12 cellular contexts compared by ENCODE assay signal in the genomic region with DNA sequence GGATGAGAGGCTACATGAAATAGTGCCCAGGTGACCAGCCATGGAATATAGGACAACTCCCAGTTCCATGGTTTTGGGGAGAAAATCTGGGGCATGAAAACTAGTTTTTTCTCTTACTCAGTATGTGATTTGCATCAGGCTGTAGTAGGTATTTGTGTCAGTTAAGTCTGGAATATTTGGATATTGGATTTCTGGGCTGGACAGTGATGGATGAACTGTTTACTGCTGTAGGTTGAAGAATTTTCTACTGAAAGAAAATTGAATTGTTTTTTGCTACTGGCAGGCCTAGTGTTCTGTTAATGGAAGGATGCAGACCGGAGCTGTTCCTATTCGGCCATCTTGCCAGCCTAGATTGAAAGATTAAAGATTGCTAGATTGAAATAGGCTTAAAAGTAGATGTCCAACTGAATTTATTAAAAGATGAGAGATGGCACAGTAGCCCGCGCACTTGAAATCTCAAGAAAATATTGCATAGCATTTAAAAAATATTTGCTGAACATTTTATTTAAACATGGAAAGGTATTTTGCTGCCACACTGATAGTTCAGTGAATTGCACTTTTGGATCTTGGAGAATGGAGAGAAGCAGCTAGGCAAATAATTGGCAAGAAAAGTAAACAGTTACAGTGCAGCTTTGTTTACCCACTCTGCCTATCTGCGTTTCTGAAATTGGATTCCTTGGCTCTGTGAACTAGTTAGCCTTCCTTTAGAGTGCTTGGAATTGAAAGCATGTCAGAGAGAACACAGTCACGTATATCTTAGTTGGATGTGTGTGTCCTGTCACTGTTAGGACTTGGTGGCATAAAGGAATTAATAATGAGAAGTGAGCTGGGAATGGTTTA. TPM values are rescaled to one million over a fixed set of nuclear protein-coding genes. Genes with fewer than 3 reads are reported as not detected.
A peak's percentile ranks its signal among the peaks of the same experiment; 100 is the strongest.
DNase-seq lines count a peak whose midpoint lies in the region; ATAC-seq and TF ChIP-seq lines count a peak whose summit lies in the region.
"Had no signal": no experiment of that assay in that cellular context is flagged by ENCODE, and none has a peak within 500 bp of the region (broad histone marks: within the 10 kb centered on the region; RNA-seq: fewer than 3 reads in every experiment).

No MANE protein-coding gene starts in this region.

- CTCF ChIA-PET in naive thymus-derived CD4-positive, alpha-beta T cell (lab: Charles Lee) = no interaction called here

- TF ChIP-seq CTCF in LNCaP clone FGC (IDR thresholded peaks at IDR 0.05; ENCODE audit: control insufficient read depth, extremely low read depth, insufficient read depth) = no peak
- TF ChIP-seq CTCF in fibroblast of villous mesenchyme (IDR thresholded peaks at IDR 0.05; ENCODE audit: insufficient read depth, low read depth, low read length) = no peak
- peak in 1 of 4 experiments; percentile 16 for TF ChIP-seq CTCF in prostate gland (IDR thresholded peaks at IDR 0.05)
- no peak for TF ChIP-seq CTCF in esophagus muscularis mucosa (IDR thresholded peaks at IDR 0.05)

- peak; percentile 99 for DNase-seq in LNCaP clone FGC (ENCODE audit: low read depth)
- DNase-seq in NCI-H748 treated with DMSO at 0.1 percent for 48 hours (lab: John Stamatoyannopoulos, UW) = peak; percentile 58
- peak; percentile 25 for DNase-seq in fibroblast of villous mesenchyme (ENCODE audit: low read depth)
- DNase-seq in prostate gland (ENCODE audit: low spot score) = peak; percentile 67
- DNase-seq in esophagus muscularis mucosa (ENCODE audit: extremely low spot score) = no peak
- no peak for DNase-seq in naive thymus-derived CD4-positive, alpha-beta T cell
- no peak for DNase-seq in substantia nigra (lab: John Stamatoyannopoulos, UW)
- no peak for DNase-seq in T-helper 1 cell
- DNase-seq: NCI-H1694 treated with DMSO at 0.1 percent for 48 hours; posterior cingulate gyrus; stimulated activated CD8-positive, alpha-beta memory T cell treated with anti-CD3 and anti-CD28 coated beads, Interleukin-4, amount 100 ng/mL, for 48 hours had no signal

- H3K4me3 Mint-ChIP-seq in naive thymus-derived CD4-positive, alpha-beta T cell = no peak overlapping the region
- H3K4me3 Mint-ChIP-seq: activated naive CD4-positive, alpha-beta T cell treated with anti-CD3 and anti-CD28 coated beads, Interleukin-2, amount 50 U/mL, for 24 hours had no signal

- H3K4me3 ChIP-seq in LNCaP clone FGC (ENCODE audit: low read depth, low read length) (peak overlapping the region; percentile 3; the same call in 1 of the 2 replicates), fibroblast of villous mesenchyme (ENCODE audit: low read depth, low read length) (no peak overlapping the region), prostate gland (no peak overlapping the region), esophagus muscularis mucosa (no peak overlapping the region)
- no peak overlapping the region for H3K4me3 ChIP-seq in naive thymus-derived CD4-positive, alpha-beta T cell (ENCODE audit: low read length)

- TF ChIP-seq POLR2A in prostate gland (IDR thresholded peaks at IDR 0.05) (no peak), esophagus muscularis mucosa (IDR thresholded peaks at IDR 0.05; ENCODE audit: low read depth) (no peak)

- no peaks in the 10 kb centered on the region for H3K27me3 ChIP-seq in prostate gland (replicated peaks; ENCODE audit: insufficient read depth)
- no peaks in the 10 kb centered on the region for H3K27me3 ChIP-seq in esophagus muscularis mucosa
- H3K27me3 ChIP-seq in naive thymus-derived CD4-positive, alpha-beta T cell (ENCODE audit: control insufficient read depth in 2 of 2, insufficient read depth in 2 of 2, low read length in 2 of 2) = no peaks in the 10 kb centered on the region

- H3K27ac ChIP-seq in prostate gland = peak overlapping the region in 1 of 2 donors; percentile 17
- no peak overlapping the region for H3K27ac ChIP-seq in esophagus muscularis mucosa (replicated peaks in 1 of 4)
- H3K27ac ChIP-seq in naive thymus-derived CD4-positive, alpha-beta T cell (ENCODE audit: low read depth, low read length) = no peak overlapping the region
- H3K27ac ChIP-seq in substantia nigra (ENCODE audit: low read depth, low read length, poor library complexity, severe bottlenecking) = no peak overlapping the region

- WGBS in prostate gland = 26% methylated on average over 6 of the region's 6 CpGs
- WGBS in esophagus muscularis mucosa = 59% methylated on average over 6 of the region's 6 CpGs

- POLR2A ChIA-PET in naive thymus-derived CD4-positive, alpha-beta T cell (lab: Charles Lee) = no interaction called here

- H3K27ac Mint-ChIP-seq in naive thymus-derived CD4-positive, alpha-beta T cell = no peak overlapping the region
- H3K27ac Mint-ChIP-seq: activated naive CD4-positive, alpha-beta T cell treated with anti-CD3 and anti-CD28 coated beads, Interleukin-2, amount 50 U/mL, for 24 hours had no signal

- intact Hi-C loops in prostate gland (cut with DNase I) = no loop called here
- intact Hi-C loops in esophagus muscularis mucosa (cut with DNase I) = no loop called here
- intact Hi-C loops in naive thymus-derived CD4-positive, alpha-beta T cell (cut with micrococcal nuclease) = no loop called here

- ATAC-seq in naive thymus-derived CD4-positive, alpha-beta T cell = no peak

- no peaks in the 10 kb centered on the region for H3K9me3 ChIP-seq in prostate gland
- no peaks in the 10 kb centered on the region for H3K9me3 ChIP-seq in esophagus muscularis mucosa
- H3K9me3 ChIP-seq in naive thymus-derived CD4-positive, alpha-beta T cell (ENCODE audit: control insufficient read depth in 2 of 3, low read length in 3 of 3) = no peaks in the 10 kb centered on the region

- TF ChIP-seq EP300 in esophagus muscularis mucosa (IDR thresholded peaks at IDR 0.05) = no peak

- H3K4me1 Mint-ChIP-seq in naive thymus-derived CD4-positive, alpha-beta T cell = peaks cover 3 to 18% (median 8%) of the 10 kb centered on the region in 7 donors

- peaks cover 8% of the 10 kb centered on the region for H3K4me1 ChIP-seq in prostate gland (replicated peaks)
- peaks cover 0 to 12% (median 5%) of the 10 kb centered on the region in 4 donors for H3K4me1 ChIP-seq in esophagus muscularis mucosa
- H3K4me1 ChIP-seq in naive thymus-derived CD4-positive, alpha-beta T cell (ENCODE audit: control insufficient read depth in 2 of 2, insufficient read depth in 2 of 2, low read length in 2 of 2) = no peaks in the 10 kb centered on the region

- H3K27me3 Mint-ChIP-seq in naive thymus-derived CD4-positive, alpha-beta T cell = peaks cover 0 to 8% (median 0%) of the 10 kb centered on the region in 5 donors
- H3K27me3 Mint-ChIP-seq: activated naive CD4-positive, alpha-beta T cell treated with anti-CD3 and anti-CD28 coated beads, Interleukin-2, amount 50 U/mL, for 24 hours had no signal

- H3K9me3 Mint-ChIP-seq in naive thymus-derived CD4-positive, alpha-beta T cell = peaks cover 0 to 11% (median 0%) of the 10 kb centered on the region in 11 donors
- H3K9me3 Mint-ChIP-seq: activated naive CD4-positive, alpha-beta T cell treated with anti-CD3 and anti-CD28 coated beads, Interleukin-2, amount 50 U/mL, for 24 hours had no signal

- H3K36me3 ChIP-seq in prostate gland (no peaks in the 10 kb centered on the region), esophagus muscularis mucosa (no peaks in the 10 kb centered on the region)
- no peaks in the 10 kb centered on the region for H3K36me3 ChIP-seq in naive thymus-derived CD4-positive, alpha-beta T cell (ENCODE audit: control insufficient read depth in 2 of 3, insufficient read depth in 3 of 3, low read length in 3 of 3)

- H3K36me3 Mint-ChIP-seq in naive thymus-derived CD4-positive, alpha-beta T cell = peaks cover 0 to 19% (median 9%) of the 10 kb centered on the region in 5 donors

RNA-seq across cellular contexts. Expression of gene EPB41L5, which starts 54.1 kb away (rescaled TPM):
- total RNA-seq in fibroblast of villous mesenchyme (9.7 and 25.0 TPM in 2 replicates), prostate gland (10 to 100 TPM; 37.1 to 51.1 TPM), esophagus muscularis mucosa (10 to 100 TPM; 16.0 to 30.3 (median 21.6) TPM)
- 1 to 10 TPM; 2.2 to 9.3 (median 6.8) TPM for total RNA-seq in naive thymus-derived CD4-positive, alpha-beta T cell
- 1 to 10 TPM; 3.9 to 4.8 TPM for polyA plus RNA-seq in naive thymus-derived CD4-positive, alpha-beta T cell

Comparison
In these comparisons a context has a peak if more than half of its experiments do, and no peak if none do; other contexts are left out.
1. DNase-seq: peak in LNCaP clone FGC (single experiment), NCI-H748 treated with DMSO at 0.1 percent for 48 hours (single experiment), fibroblast of villous mesenchyme (single experiment) and prostate gland (single experiment); none in esophagus muscularis mucosa (single experiment), naive thymus-derived CD4-positive, alpha-beta T cell (0 of 9), substantia nigra (0 of 49) and T-helper 1 cell (0 of 5).